Comparison of ENCODE assay signal across 1 cellular context in the genomic region with DNA sequence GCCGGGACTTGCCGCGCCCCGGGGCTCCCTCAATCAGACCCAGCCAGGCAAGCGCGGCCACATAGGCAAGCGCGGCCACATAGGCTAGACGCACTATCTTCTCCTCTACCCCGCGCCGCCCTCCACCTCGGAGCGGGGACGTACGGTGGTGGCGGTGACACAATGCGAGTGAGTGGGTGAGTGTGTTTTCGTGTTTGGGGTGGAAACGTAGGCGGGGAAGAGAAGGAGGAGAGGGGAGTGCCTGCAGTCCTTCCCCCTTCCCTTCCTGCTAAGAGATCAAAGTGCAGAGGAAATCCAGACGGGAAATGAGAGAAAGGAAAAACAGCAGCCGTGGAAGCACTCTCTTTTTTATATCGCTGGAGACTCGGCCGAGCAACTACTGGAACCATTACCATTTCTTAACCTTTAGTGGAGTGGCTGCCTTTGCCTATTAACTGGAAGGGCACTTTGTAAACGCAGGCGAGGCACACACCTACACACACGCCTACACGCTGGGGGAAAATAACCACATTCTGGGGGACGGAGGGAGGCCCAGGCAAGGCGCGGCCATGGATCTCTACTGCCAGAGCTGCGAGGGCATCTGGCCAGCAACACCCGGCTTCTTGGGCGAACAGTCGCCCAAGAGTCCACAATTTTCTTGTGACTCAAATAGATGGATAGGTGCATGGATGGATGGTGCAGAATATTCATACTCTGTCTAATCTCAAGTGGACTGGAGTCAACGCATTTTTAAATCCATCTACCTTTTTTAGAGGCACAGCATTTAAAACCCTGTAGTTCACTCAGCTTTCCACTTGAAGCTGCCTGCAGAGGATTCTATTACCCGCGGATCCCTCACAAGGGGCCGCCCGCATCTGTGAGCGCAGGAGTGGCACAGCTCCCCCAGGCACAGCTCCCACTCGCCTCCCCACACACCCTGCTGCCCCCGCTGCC.
TF ChIP-seq lines count a peak whose summit lies in the region.

No MANE protein-coding gene starts in this region.

TF ChIP-seq in SK-N-SH, 30 proteins besides CTCF, POLR2A, EP300 and RAD21 (continued from another document):
- TF ChIP-seq TAF1 (IDR thresholded peaks at IDR 0.05; ENCODE audit: borderline replicate concordance, low read depth, low read length) (peak; percentile 44; the same call in 1 of the 2 replicates), POLR2AphosphoS5 (IDR thresholded peaks at IDR 0.05; ENCODE audit: low read depth, low read length) (peak; percentile 57)
